10 cellular contexts compared by ENCODE assay signal in the genomic region with DNA sequence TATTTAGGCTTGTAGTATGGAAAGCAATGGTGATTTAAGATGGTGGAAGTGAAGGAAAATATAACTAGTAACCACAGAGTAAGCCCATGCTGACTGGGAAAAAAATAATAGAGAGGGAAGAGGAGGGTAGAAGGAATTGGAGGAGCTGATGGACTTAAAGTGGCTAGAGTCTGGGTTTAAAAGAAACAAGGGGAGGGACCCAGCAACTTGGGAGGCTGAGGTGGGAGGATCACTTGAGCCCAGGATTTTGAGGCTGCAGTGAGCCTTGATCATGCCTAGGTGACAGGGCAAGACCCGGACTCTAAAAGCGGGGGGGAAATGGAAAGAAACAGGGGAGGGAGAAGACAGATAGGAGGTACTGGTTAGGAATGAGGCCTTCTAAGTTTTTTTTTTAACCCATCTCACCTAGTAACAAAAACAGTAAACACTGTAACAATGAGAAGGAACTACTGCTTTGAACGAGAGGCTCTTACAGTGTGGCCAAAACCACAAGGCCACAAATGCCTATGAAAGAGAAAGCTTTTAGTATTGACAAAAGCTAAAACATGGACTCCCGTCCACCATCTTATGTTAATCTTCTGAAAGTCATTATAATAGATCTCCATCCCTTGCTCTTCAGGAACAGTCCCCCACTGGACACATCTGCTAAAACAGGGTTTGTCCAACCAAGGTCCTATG. TPM values are rescaled to one million over a fixed set of nuclear protein-coding genes. Genes with fewer than 3 reads are reported as not detected.
A peak's percentile ranks its signal among the peaks of the same experiment; 100 is the strongest.
DNase-seq lines count a peak whose midpoint lies in the region; ATAC-seq and TF ChIP-seq lines count a peak whose summit lies in the region.
"Had no signal": no experiment of that assay in that cellular context is flagged by ENCODE, and none has a peak within 500 bp of the region (broad histone marks: within the 10 kb centered on the region; RNA-seq: fewer than 3 reads in every experiment).

No MANE protein-coding gene starts in this region.

- H3K27me3 Mint-ChIP-seq in memory B cell = no peaks in the 10 kb centered on the region
- H3K27me3 Mint-ChIP-seq in HFFc6 (ENCODE audit: insufficient read depth) = no peaks in the 10 kb centered on the region; the same call in 1 of the 2 replicates

- no peaks in the 10 kb centered on the region for H3K27me3 ChIP-seq in HL-60 (ENCODE audit: insufficient read depth, poor library complexity, severe bottlenecking)
- H3K27me3 ChIP-seq: ovary had no signal

- H3K27ac ChIP-seq in HL-60 (replicated peaks) = peak overlapping the region; percentile 46
- H3K27ac ChIP-seq: ovary had no signal

- DNase-seq in HL-60 (ENCODE audit: low read depth in 1 of 2, low spot score in 1 of 2) (peak in 1 of 2 experiments; percentile 20), memory B cell (ENCODE audit: low spot score in 2 of 2) (peak in 1 of 2 donors; percentile 12), Right ventricle myocardium inferior (ENCODE audit: missing footprints) (no peak), NK-92 (lab: John Stamatoyannopoulos, UW; ENCODE audit: unreplicated experiment) (no peak), HFFc6 (no peak)
- DNase-seq in activated CD4-positive, alpha-beta T cell treated with anti-CD3 and anti-CD28 coated beads, Interleukin-2, amount 50 U/mL, for 48 hours = no peak
- DNase-seq: activated naive CD4-positive, alpha-beta T cell; ovary had no signal

- H3K4me1 Mint-ChIP-seq in memory B cell = peaks cover 35% of the 10 kb centered on the region
- H3K4me1 Mint-ChIP-seq in HFFc6 (ENCODE audit: low read depth) = peaks cover 66% of the 10 kb centered on the region

- H3K9me3 Mint-ChIP-seq in memory B cell (peaks cover 7% of the 10 kb centered on the region), HFFc6 (peaks cover under 1% of the 10 kb centered on the region; the same call in 1 of the 2 replicates)

- no peak overlapping the region for H3K4me3 ChIP-seq in HL-60 (replicated peaks; ENCODE audit: insufficient read depth, low read length)
- H3K4me3 ChIP-seq: ovary had no signal

- intact Hi-C loops in Right ventricle myocardium inferior (cut with DNase I) = no loop called here

- peak overlapping the region; percentile 95 for H3K27ac Mint-ChIP-seq in memory B cell
- no peak overlapping the region for H3K27ac Mint-ChIP-seq in HFFc6

- ATAC-seq in GM18870 (IDR thresholded peaks at IDR 0.05; ENCODE audit: unreplicated experiment) (peak; percentile 55), HG02610 (IDR thresholded peaks at IDR 0.05; ENCODE audit: unreplicated experiment) (peak; percentile 70), memory B cell (ENCODE audit: low read depth) (peak; percentile 54), Right ventricle myocardium inferior (no peak)

- H3K36me3 Mint-ChIP-seq in memory B cell = peaks cover 4% of the 10 kb centered on the region
- peaks cover 26% of the 10 kb centered on the region for H3K36me3 Mint-ChIP-seq in HFFc6 (ENCODE audit: low read depth)

- no peak overlapping the region for H3K4me3 Mint-ChIP-seq in memory B cell
- no peak overlapping the region for H3K4me3 Mint-ChIP-seq in HFFc6

- TF ChIP-seq CTCF in HL-60 (IDR thresholded peaks at IDR 0.05; ENCODE audit: insufficient read depth, low read length) (no peak), HFFc6 (IDR thresholded peaks at IDR 0.05) (no peak)

RNA-seq across cellular contexts. Expression of gene METTL8, which starts 26.6 kb away (rescaled TPM):
- total RNA-seq in Right ventricle myocardium inferior = 12.0 TPM
- 10 to 100 TPM; 17.7 to 26.2 (median 22.3) TPM for total RNA-seq in HFFc6 (2021; fragmentation: NEBNext Ultra II Directional; extraction: Animal tissue kit (Norgen Biotek cat#: 25700))

RNA-seq across cellular contexts. Expression of gene DCAF17, which starts 26.9 kb away (rescaled TPM):
- total RNA-seq in Right ventricle myocardium inferior = 7.6 TPM
- 10 to 100 TPM; 12.8 to 17.6 (median 15.2) TPM for total RNA-seq in HFFc6 (2021; fragmentation: NEBNext Ultra II Directional; extraction: Animal tissue kit (Norgen Biotek cat#: 25700))
